1 cellular context compared by ENCODE assay signal in the genomic region with DNA sequence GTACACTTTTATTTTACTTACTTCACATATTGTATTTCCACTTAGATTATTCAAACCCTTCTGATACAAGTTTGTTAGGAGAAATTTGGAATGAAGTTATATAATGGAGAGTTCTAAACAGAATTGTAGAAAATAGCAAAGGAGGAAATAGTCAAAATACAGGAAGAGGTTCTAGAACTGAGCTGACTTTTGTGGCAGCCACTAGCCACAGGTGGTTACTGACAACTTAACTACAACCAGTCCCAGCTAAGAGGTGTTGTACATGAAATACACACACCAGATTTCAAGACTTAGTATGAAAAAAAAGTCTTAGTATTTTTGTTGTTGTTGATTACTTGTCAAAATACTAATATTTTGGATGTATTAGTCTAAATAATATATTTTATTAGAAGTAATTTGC.
TF ChIP-seq lines count a peak whose summit lies in the region.

No MANE protein-coding gene starts in this region.

TF ChIP-seq in IMR-90, 13 proteins besides CTCF, POLR2A, EP300 and RAD21:
- no peak for TF ChIP-seq MAZ (IDR thresholded peaks at IDR 0.05; ENCODE audit: borderline replicate concordance, low read depth, low read length)
